In genomic region chr13:94712287-94712811, GRCh38 we compare ENCODE assay signal across 8 cellular contexts. TPM values are rescaled to one million over a fixed set of nuclear protein-coding genes. Genes with fewer than 3 reads are reported as not detected.
DNase-seq lines count a peak whose midpoint lies in the region; ATAC-seq, FAIRE-seq and TF ChIP-seq lines count a peak whose summit lies in the region.

TSS of gene SOX21 (minus strand) at chr13:94712545. CDS start at chr13:94712049, 496 bp downstream.

- no peak for ATAC-seq in heart left ventricle
- ATAC-seq in left ventricle myocardium superior: no peak
- no peak for ATAC-seq in upper lobe of left lung (ENCODE audit: low FRiP score in 2 of 2)
- no peak for ATAC-seq in GM18502 (IDR thresholded peaks at IDR 0.05; ENCODE audit: poor library complexity, unreplicated experiment)

- H3K27ac Mint-ChIP-seq in activated naive CD8-positive, alpha-beta T cell treated with anti-CD3 and anti-CD28 coated beads for 36 hours: no peak within 1 kb of the TSS

- H3K4me3 ChIP-seq in heart left ventricle: peak within 1 kb of the TSS; percentile 13 to 44 (median 36)
- H3K4me3 ChIP-seq in upper lobe of left lung: peak within 1 kb of the TSS in 3 of 4 donors; percentile 29 to 44 (median 36)
- peak within 1 kb of the TSS in 1 of 2 donors; percentile 43 for H3K4me3 ChIP-seq in small intestine (ENCODE audit: low read depth in 1 of 2, low read length in 2 of 2)

- H3K4me1 Mint-ChIP-seq in activated naive CD8-positive, alpha-beta T cell treated with anti-CD3 and anti-CD28 coated beads for 36 hours: peaks cover 19% of the 10 kb centered on the region

- H3K36me3 Mint-ChIP-seq in activated naive CD8-positive, alpha-beta T cell treated with anti-CD3 and anti-CD28 coated beads for 36 hours: no peaks in the 10 kb centered on the region

- H3K9me3 ChIP-seq in heart left ventricle (no peaks in the 10 kb centered on the region), upper lobe of left lung (no peaks in the 10 kb centered on the region), small intestine (ENCODE audit: control insufficient read depth, low read depth) (peaks cover 1% of the 10 kb centered on the region)

- H3K36me3 ChIP-seq in heart left ventricle: no peaks in the 10 kb centered on the region
- no peaks in the 10 kb centered on the region for H3K36me3 ChIP-seq in upper lobe of left lung
- H3K36me3 ChIP-seq in small intestine (ENCODE audit: control insufficient read depth in 2 of 2, insufficient read depth in 2 of 2, low read length in 2 of 2): no peaks in the 10 kb centered on the region

- intact Hi-C loops in heart left ventricle (cut with DNase I): no loop called here
- intact Hi-C loops in left ventricle myocardium superior (cut with micrococcal nuclease): no loop called here

- H3K27ac ChIP-seq in heart left ventricle (no peak within 1 kb of the TSS), upper lobe of left lung (peak within 1 kb of the TSS in 1 of 4 donors; percentile 32), small intestine (ENCODE audit: low read depth in 1 of 2, low read length in 1 of 2) (no peak within 1 kb of the TSS)

- no peak for TF ChIP-seq EP300 in upper lobe of left lung (IDR thresholded peaks at IDR 0.05)

- DNase-seq in heart left ventricle (no peak), left ventricle myocardium superior (no peak), left kidney (ENCODE audit: low read depth, low spot score) (peak; percentile 51), upper lobe of left lung (no peak), small intestine (no peak), germinal center (ENCODE audit: low spot score) (no peak)
- no peak for DNase-seq in activated naive CD8-positive, alpha-beta T cell treated with anti-CD3 and anti-CD28 coated beads for 36 hours

- peak within 1 kb of the TSS; percentile 61 for H3K4me3 Mint-ChIP-seq in activated naive CD8-positive, alpha-beta T cell treated with anti-CD3 and anti-CD28 coated beads for 36 hours

- no peak for TF ChIP-seq POLR2A in heart left ventricle (IDR thresholded peaks at IDR 0.05)
- no peak for TF ChIP-seq POLR2A in upper lobe of left lung (IDR thresholded peaks at IDR 0.05)

- TF ChIP-seq CTCF in heart left ventricle (IDR thresholded peaks at IDR 0.05) (no peak), upper lobe of left lung (IDR thresholded peaks at IDR 0.05) (no peak)

- H3K9me3 Mint-ChIP-seq in activated naive CD8-positive, alpha-beta T cell treated with anti-CD3 and anti-CD28 coated beads for 36 hours: no peaks in the 10 kb centered on the region

- WGBS in heart left ventricle, 4 donors: 1 to 2% (median 1%) methylated on average over 32 to 38 of the region's 38 CpGs
- 1 to 2% methylated on average over 18 to 26 of the region's 38 CpGs for WGBS in upper lobe of left lung, 2 donors
- 1 to 3% (median 2%) methylated on average over 38 of the region's 38 CpGs for whole genome bisulfite sequencing in small intestine, 3 donors

- H3K27me3 ChIP-seq in heart left ventricle: peaks cover 45 to 96% (median 85%) of the 10 kb centered on the region in 9 donors
- H3K27me3 ChIP-seq in upper lobe of left lung: peaks cover 0 to 61% (median 35%) of the 10 kb centered on the region in 4 donors
- peaks cover 30 to 36% of the 10 kb centered on the region in 2 donors for H3K27me3 ChIP-seq in small intestine (ENCODE audit: control insufficient read depth in 2 of 2, insufficient read depth in 2 of 2, low read length in 2 of 2)

- H3K27me3 Mint-ChIP-seq in activated naive CD8-positive, alpha-beta T cell treated with anti-CD3 and anti-CD28 coated beads for 36 hours: peaks cover 80% of the 10 kb centered on the region

- H3K4me1 ChIP-seq in heart left ventricle (peaks cover 0 to 43% (median 16%) of the 10 kb centered on the region in 12 donors), upper lobe of left lung (peaks cover 29 to 36% (median 35%) of the 10 kb centered on the region in 4 donors), small intestine (ENCODE audit: control insufficient read depth in 2 of 2, insufficient read depth in 1 of 2, low read depth in 1 of 2, low read length in 1 of 2) (peaks cover 2 to 6% of the 10 kb centered on the region in 2 donors)

- no peak for FAIRE-seq in small intestine (lab: Jason Lieb, UNC)

RNA-seq across cellular contexts. Expression of gene SOX21, which starts in this region (rescaled TPM):
- not detected for total RNA-seq in heart left ventricle
- polyA plus RNA-seq in heart left ventricle: not detected
- not detected for total RNA-seq in left ventricle myocardium superior
- total RNA-seq in activated naive CD8-positive, alpha-beta T cell treated with anti-CD3 and anti-CD28 coated beads for 36 hours: not detected
- under 1 TPM in 2 of 6 donors, not detected in 4; 0.13 to 0.79 TPM for total RNA-seq in upper lobe of left lung
- polyA plus RNA-seq in small intestine: not detected
